Comparison of ENCODE assay signal across 11 cellular contexts in genomic region chr16:63617990-63618763, GRCh38.
DNase-seq lines count a peak whose midpoint lies in the region; ATAC-seq, FAIRE-seq and TF ChIP-seq lines count a peak whose summit lies in the region.
"Had no signal": no experiment of that assay in that cellular context is flagged by ENCODE, and none has a peak within 500 bp of the region (broad histone marks: within the 10 kb centered on the region; RNA-seq: fewer than 3 reads in every experiment).

No MANE protein-coding gene starts in this region.

- ATAC-seq in stimulated activated naive CD8-positive, alpha-beta T cell treated with anti-CD3 and anti-CD28 coated beads, Interleukin-15, amount 100 ng/mL, for 72 hours, result no peak

- WGBS in transverse colon (ENCODE audit: low coverage in 1 of 2), 2 donors, result 60 to 87% methylated on average over 1 to 15 of the region's 16 CpGs

- no peaks in the 10 kb centered on the region for H3K9me3 ChIP-seq in transverse colon

- no peaks in the 10 kb centered on the region for H3K4me1 Mint-ChIP-seq in stimulated activated naive CD8-positive, alpha-beta T cell treated with anti-CD3 and anti-CD28 coated beads, Interleukin-15, amount 100 ng/mL, for 72 hours
- H3K4me1 Mint-ChIP-seq in activated T-helper 2 cell treated with anti-CD3 and anti-CD28 coated beads, Interferon-gamma antibody, Interleukin-2, Interleukin-4, amounts not matched to agents 10 μg/mL and 5 μg/mL and 100 μg/mL, durations not matched to agents 14 hours and 24 hours and 36 hours (ENCODE audit: low read depth), result no peaks in the 10 kb centered on the region

- no peak for TF ChIP-seq POLR2A in transverse colon (IDR thresholded peaks at IDR 0.05)

- no peak overlapping the region for H3K27ac Mint-ChIP-seq in stimulated activated naive CD8-positive, alpha-beta T cell treated with anti-CD3 and anti-CD28 coated beads, Interleukin-15, amount 100 ng/mL, for 72 hours
- no peak overlapping the region for H3K27ac Mint-ChIP-seq in activated T-helper 2 cell treated with anti-CD3 and anti-CD28 coated beads, Interferon-gamma antibody, Interleukin-2, Interleukin-4, amounts not matched to agents 10 μg/mL and 5 μg/mL and 100 μg/mL, durations not matched to agents 14 hours and 24 hours and 36 hours

- DNase-seq in DMS 273 (lab: John Stamatoyannopoulos, UW; ENCODE audit: unreplicated experiment) (peak; percentile 51), DMS 273 treated with DMSO at 0.1 percent for 48 hours (lab: John Stamatoyannopoulos, UW) (no peak), bronchial epithelial cell (ENCODE audit: low read depth) (peak; percentile 17), iPS-NIHi11 (ENCODE audit: low spot score) (peak; percentile 13), transverse colon (no peak), dedifferentiated amniotic fluid mesenchymal stem cell (ENCODE audit: extremely low spot score) (no peak)
- DNase-seq in stimulated activated naive CD8-positive, alpha-beta T cell treated with anti-CD3 and anti-CD28 coated beads, Interleukin-15, amount 100 ng/mL, for 72 hours, result no peak
- DNase-seq in activated T-helper 2 cell treated with anti-CD3 and anti-CD28 coated beads, Interferon-gamma antibody, Interleukin-2, Interleukin-4, amounts not matched to agents 10 μg/mL and 5 μg/mL and 100 μg/mL, durations not matched to agents 14 hours and 24 hours and 36 hours (ENCODE audit: low spot score), result no peak
- DNase-seq: effector CD8-positive, alpha-beta T cell; NCI-H1694 had no signal

- H3K4me3 ChIP-seq in bronchial epithelial cell (ENCODE audit: low read depth, low read length) (peak overlapping the region; percentile 43), transverse colon (peak overlapping the region in 3 of 4 donors; percentile 44 to 48 (median 45))

- no peaks in the 10 kb centered on the region for H3K27me3 ChIP-seq in bronchial epithelial cell (ENCODE audit: control insufficient read depth, insufficient read depth, low read length)
- H3K27me3 ChIP-seq in transverse colon, result no peaks in the 10 kb centered on the region

- no peak for FAIRE-seq in bronchial epithelial cell (lab: Jason Lieb, UNC)
- FAIRE-seq: A204.1 had no signal

- H3K27me3 Mint-ChIP-seq in stimulated activated naive CD8-positive, alpha-beta T cell treated with anti-CD3 and anti-CD28 coated beads, Interleukin-15, amount 100 ng/mL, for 72 hours, result no peaks in the 10 kb centered on the region
- no peaks in the 10 kb centered on the region for H3K27me3 Mint-ChIP-seq in activated T-helper 2 cell treated with anti-CD3 and anti-CD28 coated beads, Interferon-gamma antibody, Interleukin-2, Interleukin-4, amounts not matched to agents 10 μg/mL and 5 μg/mL and 100 μg/mL, durations not matched to agents 14 hours and 24 hours and 36 hours (ENCODE audit: low read depth)

- intact Hi-C loops in transverse colon (cut with DNase I; ENCODE audit: low total_unique reads), result no loop called here
- intact Hi-C loops in activated T-helper 2 cell treated with anti-CD3 and anti-CD28 coated beads, Interferon-gamma antibody, Interleukin-2, Interleukin-4, amounts not matched to agents 10 μg/mL and 5 μg/mL and 100 μg/mL, durations not matched to agents 14 hours and 24 hours and 36 hours (cut with micrococcal nuclease), result no loop called here

- no peak overlapping the region for H3K4me3 Mint-ChIP-seq in stimulated activated naive CD8-positive, alpha-beta T cell treated with anti-CD3 and anti-CD28 coated beads, Interleukin-15, amount 100 ng/mL, for 72 hours
- H3K4me3 Mint-ChIP-seq in activated T-helper 2 cell treated with anti-CD3 and anti-CD28 coated beads, Interferon-gamma antibody, Interleukin-2, Interleukin-4, amounts not matched to agents 10 μg/mL and 5 μg/mL and 100 μg/mL, durations not matched to agents 14 hours and 24 hours and 36 hours (ENCODE audit: low read depth), result no peak overlapping the region

- no peak overlapping the region for H3K27ac ChIP-seq in transverse colon

- peaks cover 2 to 15% of the 10 kb centered on the region in 2 donors for H3K9me3 Mint-ChIP-seq in stimulated activated naive CD8-positive, alpha-beta T cell treated with anti-CD3 and anti-CD28 coated beads, Interleukin-15, amount 100 ng/mL, for 72 hours
- H3K9me3 Mint-ChIP-seq in activated T-helper 2 cell treated with anti-CD3 and anti-CD28 coated beads, Interferon-gamma antibody, Interleukin-2, Interleukin-4, amounts not matched to agents 10 μg/mL and 5 μg/mL and 100 μg/mL, durations not matched to agents 14 hours and 24 hours and 36 hours, result peaks cover 32% of the 10 kb centered on the region

- TF ChIP-seq EP300 in transverse colon (IDR thresholded peaks at IDR 0.05; ENCODE audit: low read depth), result no peak

- in situ Hi-C loops in transverse colon (cut with MboI; ENCODE audit: low pct_ligation_motif_present in 1 of 4, low pct_unique_long_range_greater_than_20kb in 1 of 4, low sequenced_read_pairs in 3 of 4), result no loop called here

- TF ChIP-seq CTCF in bronchial epithelial cell (IDR thresholded peaks at IDR 0.05; ENCODE audit: insufficient read depth, low read length, severe bottlenecking) (no peak), transverse colon (IDR thresholded peaks at IDR 0.05) (no peak)

- no peaks in the 10 kb centered on the region for H3K36me3 ChIP-seq in bronchial epithelial cell (ENCODE audit: control insufficient read depth, insufficient read depth, low read length)
- no peaks in the 10 kb centered on the region for H3K36me3 ChIP-seq in transverse colon

- H3K36me3 Mint-ChIP-seq in activated T-helper 2 cell treated with anti-CD3 and anti-CD28 coated beads, Interferon-gamma antibody, Interleukin-2, Interleukin-4, amounts not matched to agents 10 μg/mL and 5 μg/mL and 100 μg/mL, durations not matched to agents 14 hours and 24 hours and 36 hours (ENCODE audit: low read depth), result no peaks in the 10 kb centered on the region

- H3K4me1 ChIP-seq in transverse colon, result no peaks in the 10 kb centered on the region

Comparison
In these comparisons a context has a peak if more than half of its experiments do, and no peak if none do; other contexts are left out.
1. DNase-seq: peak in DMS 273 (single experiment), bronchial epithelial cell (single experiment) and iPS-NIHi11 (single experiment); none in DMS 273 treated with DMSO at 0.1 percent for 48 hours (single experiment), transverse colon (single experiment), dedifferentiated amniotic fluid mesenchymal stem cell (single experiment), stimulated activated naive CD8-positive, alpha-beta T cell treated with anti-CD3 and anti-CD28 coated beads, Interleukin-15, amount 100 ng/mL, for 72 hours (0 of 2) and activated T-helper 2 cell treated with anti-CD3 and anti-CD28 coated beads, Interferon-gamma antibody, Interleukin-2, Interleukin-4, amounts not matched to agents 10 μg/mL and 5 μg/mL and 100 μg/mL, durations not matched to agents 14 hours and 24 hours and 36 hours (single experiment).